8 cellular contexts compared by ENCODE assay signal in genomic region chr4:121252224-121252806, GRCh38.
DNase-seq lines count a peak whose midpoint lies in the region; FAIRE-seq and TF ChIP-seq lines count a peak whose summit lies in the region.

No MANE protein-coding gene starts in this region.

- TF ChIP-seq EP300 in ovary (IDR thresholded peaks at IDR 0.05), result no peak

- H3K4me1 ChIP-seq in ovary (ENCODE audit: insufficient read depth) (no peaks in the 10 kb centered on the region), vagina (no peaks in the 10 kb centered on the region)

- in situ Hi-C loops in ACHN (cut with HindIII; ENCODE audit: low pct_ligation_motif_present, low pct_unique_long_range_greater_than_20kb, low sequenced_read_pairs), result no loop called here

- H3K36me3 ChIP-seq in ovary, result no peaks in the 10 kb centered on the region
- H3K36me3 ChIP-seq in vagina, result no peaks in the 10 kb centered on the region

- H3K27me3 ChIP-seq in ovary (no peaks in the 10 kb centered on the region), vagina (no peaks in the 10 kb centered on the region)

- H3K9me3 ChIP-seq in ovary, result no peaks in the 10 kb centered on the region
- H3K9me3 ChIP-seq in vagina, result no peaks in the 10 kb centered on the region

- no peak for TF ChIP-seq POLR2A in GM12891 (IDR thresholded peaks at IDR 0.05; ENCODE audit: low read depth, low read length)
- no peak for TF ChIP-seq POLR2A in ovary (IDR thresholded peaks at IDR 0.05)
- TF ChIP-seq POLR2A in vagina (IDR thresholded peaks at IDR 0.05), result no peak

- FAIRE-seq in GM12891 (lab: Jason Lieb, UNC) (peak; percentile 93), RCC 7860 (lab: Jason Lieb, UNC) (no peak)

- 10 to 20% (median 13%) methylated on average over 3 of the region's 3 CpGs for WGBS in ovary, 3 donors

- H3K4me3 ChIP-seq in ovary, result no peak overlapping the region
- no peak overlapping the region for H3K4me3 ChIP-seq in vagina

- intact Hi-C loops in ovary (cut with DNase I) (loop anchor here in 1 of 4 donors (5.0 kb wide), 1 partner anchor 1095 kb away; no protein-coding TSS in a partner anchor), vagina (cut with DNase I) (no loop called here)

- H3K27ac ChIP-seq in ovary (no peak overlapping the region), vagina (no peak overlapping the region)

- TF ChIP-seq CTCF in ovary (IDR thresholded peaks at IDR 0.05), result peak; percentile 26 to 52 (median 31)
- TF ChIP-seq CTCF in vagina (IDR thresholded peaks at IDR 0.05), result peak; percentile 36 to 86 (median 69)

- DNase-seq in ACHN (peak; percentile 75), GM12891 (ENCODE audit: insufficient read length, low spot score) (peak; percentile 13), HT-29 (ENCODE audit: low spot score) (peak; percentile 86), RCC 7860 (ENCODE audit: low spot score) (peak; percentile 18), germinal center (ENCODE audit: low spot score) (peak; percentile 59), ovary (peak; percentile 24 to 64 (median 58)), vagina (ENCODE audit: extremely low spot score in 2 of 2) (no peak)
- DNase-seq in activated gamma-delta T cell treated with anti-CD3 and anti-CD28 coated beads, Interleukin-2, amount 50 U/mL, for 16 hours (ENCODE audit: low read depth), result peak; percentile 38

TF ChIP-seq in GM12891, 5 proteins besides CTCF, POLR2A, EP300 and RAD21:
- TF ChIP-seq POU2F2 (IDR thresholded peaks at IDR 0.05; ENCODE audit: low read depth, low read length), result no peak

Comparison
In these comparisons a context has a peak if more than half of its experiments do, and no peak if none do; other contexts are left out.
1. DNase-seq: peak in ACHN (single experiment), GM12891 (single experiment), HT-29 (single experiment), RCC 7860 (single experiment), activated gamma-delta T cell treated with anti-CD3 and anti-CD28 coated beads, Interleukin-2, amount 50 U/mL, for 16 hours (single experiment), germinal center (single experiment) and ovary (5 of 5); none in vagina (0 of 2).